ENCODE assay signal across 9 cellular contexts in the genomic region with DNA sequence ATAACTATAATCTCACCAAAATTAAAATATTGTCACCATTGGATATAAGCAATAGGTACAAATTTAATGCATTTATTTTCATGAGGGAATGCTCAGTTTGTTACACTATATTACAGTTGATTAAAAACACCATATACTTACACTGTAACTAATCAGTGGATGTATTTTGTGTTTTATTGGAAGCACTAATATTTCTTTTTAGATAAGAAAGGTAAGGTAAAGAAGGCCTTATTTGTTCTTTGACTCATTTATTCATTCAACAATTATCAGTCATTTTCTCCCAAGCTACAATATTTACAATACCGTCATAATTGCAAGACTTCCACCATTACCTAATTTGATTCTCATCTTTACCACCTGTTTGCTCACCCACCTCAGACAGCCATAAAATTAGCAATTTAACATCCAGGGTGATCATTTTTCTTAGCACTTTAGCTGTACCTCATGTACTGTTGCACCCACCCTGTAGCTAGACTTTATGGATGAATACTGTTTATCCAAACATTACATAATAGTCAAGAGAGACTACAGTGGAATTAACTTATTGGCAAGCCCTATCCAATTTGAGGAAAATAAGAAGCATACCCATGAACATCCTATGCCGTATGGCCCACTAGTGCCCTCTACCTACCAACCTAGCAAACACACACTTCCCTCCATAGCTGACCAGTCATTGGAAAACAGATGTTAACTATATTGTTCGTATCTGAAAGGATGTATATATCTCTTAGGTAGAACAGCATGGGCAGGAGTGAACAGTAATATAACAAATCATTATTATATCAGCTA.
DNase-seq lines count a peak whose midpoint lies in the region; ATAC-seq and TF ChIP-seq lines count a peak whose summit lies in the region.
"Had no signal": no experiment of that assay in that cellular context is flagged by ENCODE, and none has a peak within 500 bp of the region (broad histone marks: within the 10 kb centered on the region; RNA-seq: fewer than 3 reads in every experiment).

No MANE protein-coding gene starts in this region.

- H3K27ac ChIP-seq in neural progenitor cell = no peak overlapping the region

- H3K4me1 ChIP-seq in neural progenitor cell = peaks cover 6% of the 10 kb centered on the region
- H3K4me1 ChIP-seq: Caco-2 had no signal

- peaks cover 5% of the 10 kb centered on the region for H3K36me3 Mint-ChIP-seq in neural progenitor cell

- DNase-seq in SIG-M5 treated with dmso at 0.1 percent for 504 hours (lab: John Stamatoyannopoulos, UW; ENCODE audit: unreplicated experiment) (peak; percentile 43), SIG-M5 (lab: John Stamatoyannopoulos, UW) (no peak), NCI-H524 (lab: John Stamatoyannopoulos, UW) (peak; percentile 17 to 54), dermis microvascular lymphatic vessel endothelial cell (ENCODE audit: low read depth in 2 of 2) (peak; percentile 10 to 47), neural progenitor cell (ENCODE audit: low spot score) (peak; percentile 40), NCI-H526 treated with DMSO at 0.1 percent for 48 hours (lab: John Stamatoyannopoulos, UW) (no peak)
- DNase-seq in activated T-cell treated with anti-CD3 and anti-CD28 coated beads, Interleukin-2, amount 50 U/mL, for 48 hours = no peak

- H3K4me3 Mint-ChIP-seq in neural progenitor cell = no peak overlapping the region

- peak; percentile 72 for TF ChIP-seq CTCF in neural progenitor cell (IDR thresholded peaks at IDR 0.05)

- H3K9me3 Mint-ChIP-seq in neural progenitor cell = no peaks in the 10 kb centered on the region

- H3K27me3 ChIP-seq in neural progenitor cell = no peaks in the 10 kb centered on the region

- no peak overlapping the region for H3K27ac Mint-ChIP-seq in neural progenitor cell

- H3K27me3 Mint-ChIP-seq in neural progenitor cell (ENCODE audit: insufficient read depth, low read depth) = no peaks in the 10 kb centered on the region

- no peak overlapping the region for H3K4me2 ChIP-seq in neural progenitor cell

- peaks cover 8% of the 10 kb centered on the region for H4K20me1 ChIP-seq in neural progenitor cell (ENCODE audit: low read depth)

- no peaks in the 10 kb centered on the region for H3K79me2 ChIP-seq in neural progenitor cell (ENCODE audit: low read depth)

- no peaks in the 10 kb centered on the region for H3F3A ChIP-seq in neural progenitor cell (ENCODE audit: low read depth)

- H3K4me1 Mint-ChIP-seq in neural progenitor cell = peaks cover 6% of the 10 kb centered on the region

- no peak for ATAC-seq in HG02678 (IDR thresholded peaks at IDR 0.05; ENCODE audit: unreplicated experiment)

- H3K36me3 ChIP-seq in neural progenitor cell = peaks cover 13% of the 10 kb centered on the region

- no peak overlapping the region for H3K4me3 ChIP-seq in neural progenitor cell

- no peak overlapping the region for H3K9ac ChIP-seq in neural progenitor cell

- H3K9me3 ChIP-seq in neural progenitor cell (ENCODE audit: low read depth) = no peaks in the 10 kb centered on the region
- H3K9me3 ChIP-seq: Caco-2 had no signal

- no peak overlapping the region for H2AFZ ChIP-seq in neural progenitor cell (replicated peaks)

Comparison
In these comparisons a context has a peak if more than half of its experiments do, and no peak if none do; other contexts are left out.
1. DNase-seq: peak in SIG-M5 treated with dmso at 0.1 percent for 504 hours (single experiment), NCI-H524 (2 of 2), dermis microvascular lymphatic vessel endothelial cell (2 of 2) and neural progenitor cell (single experiment); none in SIG-M5 (single experiment), NCI-H526 treated with DMSO at 0.1 percent for 48 hours (single experiment) and activated T-cell treated with anti-CD3 and anti-CD28 coated beads, Interleukin-2, amount 50 U/mL, for 48 hours (0 of 2).